In the genomic region with DNA sequence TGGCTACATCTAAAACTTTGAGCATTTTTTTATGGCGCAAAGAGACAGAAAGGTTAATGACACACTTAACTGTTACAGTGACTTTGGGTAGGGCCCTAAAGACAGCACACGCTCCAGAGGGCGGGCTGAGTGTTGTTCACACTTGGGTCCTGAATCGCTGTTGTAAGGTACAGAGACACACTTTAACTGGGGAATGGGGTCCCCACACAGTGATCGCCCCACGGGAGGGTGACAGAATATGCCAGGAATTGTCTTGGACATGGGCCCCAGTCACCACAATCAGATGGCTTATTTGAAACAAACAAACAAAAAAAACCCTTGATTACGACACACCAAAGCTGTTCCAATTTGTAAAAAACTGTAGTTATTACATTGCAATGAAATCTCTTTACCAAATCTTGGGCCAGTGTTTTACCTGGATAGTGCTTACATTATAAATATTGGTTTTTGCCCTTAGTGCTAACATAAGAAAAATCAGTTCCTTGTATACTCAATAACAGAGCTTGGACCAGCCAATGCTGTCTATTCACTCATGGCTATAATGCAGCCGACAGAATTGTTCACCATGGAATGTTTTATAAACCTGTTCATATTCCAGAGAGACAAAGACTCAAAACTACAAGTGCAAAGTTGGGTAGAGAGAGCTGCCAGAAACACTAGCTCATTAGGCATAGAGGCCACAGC, we compare ENCODE assay signal across 25 cellular contexts. TPM values are rescaled to one million over a fixed set of nuclear protein-coding genes. Genes with fewer than 3 reads are reported as not detected.
A peak's percentile ranks its signal among the peaks of the same experiment; 100 is the strongest.
DNase-seq lines count a peak whose midpoint lies in the region; ATAC-seq, FAIRE-seq and TF ChIP-seq lines count a peak whose summit lies in the region.
"Had no signal": no experiment of that assay in that cellular context is flagged by ENCODE, and none has a peak within 500 bp of the region (broad histone marks: within the 10 kb centered on the region; RNA-seq: fewer than 3 reads in every experiment).

No MANE protein-coding gene starts in this region.

- peaks cover 14% of the 10 kb centered on the region for H4K20me1 ChIP-seq in osteoblast (ENCODE audit: insufficient read depth, low read length)

- H3K36me3 Mint-ChIP-seq in natural killer cell = peaks cover 5% of the 10 kb centered on the region
- peaks cover under 1% of the 10 kb centered on the region for H3K36me3 Mint-ChIP-seq in natural killer cell treated with Interleukin-12 subunit alpha and Interleukin-12 subunit beta and Interleukin-15 and Interleukin-18, amount 100 ng/mL, for 72 hours

- no peak for TF ChIP-seq CTCF in natural killer cell (IDR thresholded peaks at IDR 0.05)
- no peak for TF ChIP-seq CTCF in gastroesophageal sphincter (IDR thresholded peaks at IDR 0.05)
- TF ChIP-seq CTCF in osteoblast (IDR thresholded peaks at IDR 0.05; ENCODE audit: extremely low read depth, low read depth, low read length) = no peak

- H2AFZ ChIP-seq in osteoblast (ENCODE audit: low read length) = no peak overlapping the region

- H3K4me2 ChIP-seq in osteoblast (ENCODE audit: insufficient read depth, low read length) = no peak overlapping the region

- H3K27me3 ChIP-seq in gastroesophageal sphincter = no peaks in the 10 kb centered on the region
- no peaks in the 10 kb centered on the region for H3K27me3 ChIP-seq in osteoblast (ENCODE audit: insufficient read depth, low read length)
- H3K27me3 ChIP-seq: adrenal gland, brain microvascular endothelial cell had no signal

- H3K4me3 ChIP-seq in gastroesophageal sphincter (no peak overlapping the region), osteoblast (ENCODE audit: insufficient read depth, low read length) (no peak overlapping the region)
- H3K4me3 ChIP-seq: adrenal gland, GM12878 had no signal

- TF ChIP-seq EP300 in gastroesophageal sphincter (IDR thresholded peaks at IDR 0.05) = no peak

- intact Hi-C loops in natural killer cell (cut with micrococcal nuclease) = no loop called here

- no peaks in the 10 kb centered on the region for H3K9me3 ChIP-seq in gastroesophageal sphincter
- H3K9me3 ChIP-seq in osteoblast (ENCODE audit: low read depth, low read length) = no peaks in the 10 kb centered on the region
- H3K9me3 ChIP-seq: adrenal gland had no signal

- peaks cover 68% of the 10 kb centered on the region for H3K79me2 ChIP-seq in osteoblast (ENCODE audit: insufficient read depth, low read length)

- H3K4me1 ChIP-seq in gastroesophageal sphincter = peaks cover 0 to 42% (median 8%) of the 10 kb centered on the region in 3 donors
- H3K4me1 ChIP-seq in osteoblast (ENCODE audit: insufficient read depth, low read length) = peaks cover 30% of the 10 kb centered on the region

- H3K27ac ChIP-seq in gastroesophageal sphincter = peak overlapping the region in 3 of 4 donors; percentile 55 to 75 (median 57)
- peak overlapping the region; percentile 4 for H3K27ac ChIP-seq in osteoblast (ENCODE audit: low read depth, low read length)
- H3K27ac ChIP-seq: adrenal gland, brain microvascular endothelial cell had no signal

- H3K4me3 Mint-ChIP-seq in natural killer cell = no peak overlapping the region
- H3K4me3 Mint-ChIP-seq in natural killer cell treated with Interleukin-12 subunit alpha and Interleukin-12 subunit beta and Interleukin-15 and Interleukin-18, amount 100 ng/mL, for 72 hours = no peak overlapping the region
- H3K4me3 Mint-ChIP-seq: activated B cell treated with CpG ODN at 0.5 μM for 24 hours; activated T-cell treated with anti-CD3 and anti-CD28 coated beads, Interleukin-2, amount 50 U/mL, for 72 hours; CD4-positive, alpha-beta memory T cell; memory B cell had no signal

- H3K36me3 ChIP-seq in gastroesophageal sphincter (peaks cover 0 to 80% of the 10 kb centered on the region in 2 donors), osteoblast (ENCODE audit: insufficient read depth, low read length) (peaks cover 87% of the 10 kb centered on the region)

- peaks cover 72 to 80% of the 10 kb centered on the region in 2 donors for H3K4me1 Mint-ChIP-seq in natural killer cell
- peaks cover 41 to 66% of the 10 kb centered on the region in 2 donors for H3K4me1 Mint-ChIP-seq in natural killer cell treated with Interleukin-12 subunit alpha and Interleukin-12 subunit beta and Interleukin-15 and Interleukin-18, amount 100 ng/mL, for 72 hours (ENCODE audit: low read depth in 2 of 2)
- H3K4me1 Mint-ChIP-seq: activated B cell treated with CpG ODN at 0.5 μM for 24 hours; CD4-positive, alpha-beta memory T cell; memory B cell had no signal

- DNase-seq in natural killer cell (no peak), osteoblast (ENCODE audit: insufficient read length, low spot score, missing footprints) (no peak), frontal cortex (ENCODE audit: low spot score in 2 of 2) (no peak), NCI-H1105 (lab: John Stamatoyannopoulos, UW) (no peak), NCI-H524 (lab: John Stamatoyannopoulos, UW) (no peak), DMS114 treated with DMSO at 0.1 percent for 48 hours (lab: John Stamatoyannopoulos, UW; ENCODE audit: unreplicated experiment) (no peak)
- DNase-seq in natural killer cell treated with Interleukin-12 subunit alpha and Interleukin-12 subunit beta and Interleukin-15 and Interleukin-18, amount 100 ng/mL, for 72 hours (ENCODE audit: low spot score) = no peak
- DNase-seq: activated B cell treated with CpG ODN at 0.5 μM for 24 hours; activated CD4-positive, alpha-beta T cell treated with anti-CD3 and anti-CD28 coated beads, Interleukin-2, amount 50 U/mL, for 4 hours; activated naive CD4-positive, alpha-beta T cell treated with Interleukin-2 at 50 U/mL for 16 hours; activated T-cell treated with anti-CD3 and anti-CD28 coated beads, Interleukin-2, amount 50 U/mL, for 72 hours; adrenal gland; brain microvascular endothelial cell; CD4-positive, alpha-beta memory T cell; foreskin fibroblast; NCI-H1092 treated with DMSO at 0.1 percent for 48 hours; NCI-H187 treated with DMSO at 0.1 percent for 48 hours; occipital lobe; SIG-M5; SW 1271; T-helper 9 cell had no signal

- H3K27me3 Mint-ChIP-seq in natural killer cell (ENCODE audit: low read depth in 2 of 2) = no peaks in the 10 kb centered on the region
- H3K27me3 Mint-ChIP-seq in natural killer cell treated with Interleukin-12 subunit alpha and Interleukin-12 subunit beta and Interleukin-15 and Interleukin-18, amount 100 ng/mL, for 72 hours = no peaks in the 10 kb centered on the region
- H3K27me3 Mint-ChIP-seq: activated B cell treated with CpG ODN at 0.5 μM for 24 hours; CD4-positive, alpha-beta memory T cell; memory B cell had no signal

- WGBS in gastroesophageal sphincter (ENCODE audit: low coverage in 1 of 2), 2 donors = 86 to 87% methylated on average over 3 to 8 of the region's 8 CpGs

- TF ChIP-seq POLR2A in gastroesophageal sphincter (IDR thresholded peaks at IDR 0.05) = no peak

- H3K9me3 Mint-ChIP-seq in natural killer cell = no peaks in the 10 kb centered on the region
- H3K9me3 Mint-ChIP-seq in natural killer cell treated with Interleukin-12 subunit alpha and Interleukin-12 subunit beta and Interleukin-15 and Interleukin-18, amount 100 ng/mL, for 72 hours = no peaks in the 10 kb centered on the region
- H3K9me3 Mint-ChIP-seq: activated B cell treated with CpG ODN at 0.5 μM for 24 hours; activated T-cell treated with anti-CD3 and anti-CD28 coated beads, Interleukin-2, amount 50 U/mL, for 72 hours; CD4-positive, alpha-beta memory T cell; memory B cell had no signal

- ATAC-seq in natural killer cell (no peak), gastroesophageal sphincter (no peak)
- ATAC-seq in natural killer cell treated with Interleukin-12 subunit alpha and Interleukin-12 subunit beta and Interleukin-15 and Interleukin-18, amount 100 ng/mL, for 72 hours = no peak
- ATAC-seq: activated T-cell treated with anti-CD3 and anti-CD28 coated beads, Interleukin-2, amount 50 U/mL, for 72 hours; GM12878 had no signal

- peak overlapping the region; percentile 92 to 93 for H3K27ac Mint-ChIP-seq in natural killer cell
- H3K27ac Mint-ChIP-seq in natural killer cell treated with Interleukin-12 subunit alpha and Interleukin-12 subunit beta and Interleukin-15 and Interleukin-18, amount 100 ng/mL, for 72 hours = peak overlapping the region in 1 of 2 donors; percentile 25
- H3K27ac Mint-ChIP-seq: activated B cell treated with CpG ODN at 0.5 μM for 24 hours; activated T-cell treated with anti-CD3 and anti-CD28 coated beads, Interleukin-2, amount 50 U/mL, for 72 hours; memory B cell had no signal

- no peak for FAIRE-seq in frontal cortex (lab: Jason Lieb, UNC)
- FAIRE-seq: GM12878, RCC 7860 had no signal

RNA-seq across cellular contexts. Expression of a gene that starts 28.3 kb away (rescaled TPM):
- total RNA-seq in natural killer cell (100 to 1,000 TPM in 1 of 3 donors, 10 to 100 TPM in 2; 76.0 to 141 (median 79.0) TPM), gastroesophageal sphincter (100 to 1,000 TPM in 1 of 4 donors, 10 to 100 TPM in 3; 76.8 to 104 (median 94.5) TPM), osteoblast (94.6 and 102 TPM in 2 replicates), frontal cortex (42.8 TPM)
- 10 to 100 TPM; 49.9 to 92.0 TPM for total RNA-seq in natural killer cell treated with Interleukin-12 subunit alpha and Interleukin-12 subunit beta and Interleukin-15 and Interleukin-18, amount 100 ng/mL, for 72 hours

RNA-seq across cellular contexts. Expression of a gene that starts 28.6 kb away (rescaled TPM):
- total RNA-seq in natural killer cell (10 to 100 TPM; 32.2 to 46.7 (median 39.5) TPM), gastroesophageal sphincter (10 to 100 TPM; 45.2 to 63.6 (median 62.8) TPM), osteoblast (34.8 and 40.9 TPM in 2 replicates), frontal cortex (15.5 TPM)
- total RNA-seq in natural killer cell treated with Interleukin-12 subunit alpha and Interleukin-12 subunit beta and Interleukin-15 and Interleukin-18, amount 100 ng/mL, for 72 hours = 10 to 100 TPM; 38.9 to 39.2 TPM
